In genomic region chr10:79058899-79059771, GRCh38 we compare ENCODE assay signal across 14 cellular contexts. TPM values are rescaled to one million over a fixed set of nuclear protein-coding genes. Genes with fewer than 3 reads are reported as not detected.
DNase-seq lines count a peak whose midpoint lies in the region; ATAC-seq and TF ChIP-seq lines count a peak whose summit lies in the region.
"Had no signal": no experiment of that assay in that cellular context is flagged by ENCODE, and none has a peak within 500 bp of the region (broad histone marks: within the 10 kb centered on the region; RNA-seq: fewer than 3 reads in every experiment).

No MANE protein-coding gene starts in this region.

- H3K27me3 Mint-ChIP-seq in activated naive CD8-positive, alpha-beta T cell treated with anti-CD3 and anti-CD28 coated beads, Interleukin-2, amount 10 ng/mL, durations not matched to agents 7 days and 5 days = no peaks in the 10 kb centered on the region
- H3K27me3 Mint-ChIP-seq in activated naive CD8-positive, alpha-beta T cell treated with anti-CD3 and anti-CD28 coated beads, Interleukin-2, amount 50 U/mL, for 24 hours = no peaks in the 10 kb centered on the region
- no peaks in the 10 kb centered on the region for H3K27me3 Mint-ChIP-seq in glutamatergic neuron (ENCODE audit: unreplicated experiment)
- no peaks in the 10 kb centered on the region for H3K27me3 Mint-ChIP-seq in activated T-cell treated with anti-CD3 and anti-CD28 coated beads, Interleukin-2, amount 50 U/mL, for 72 hours (ENCODE audit: low read depth)

- peaks cover 11% of the 10 kb centered on the region for H3K4me1 Mint-ChIP-seq in activated naive CD8-positive, alpha-beta T cell treated with anti-CD3 and anti-CD28 coated beads, Interleukin-2, amount 10 ng/mL, durations not matched to agents 7 days and 5 days
- H3K4me1 Mint-ChIP-seq in activated naive CD8-positive, alpha-beta T cell treated with anti-CD3 and anti-CD28 coated beads, Interleukin-2, amount 50 U/mL, for 24 hours = peaks cover 7% of the 10 kb centered on the region
- peaks cover 4% of the 10 kb centered on the region for H3K4me1 Mint-ChIP-seq in glutamatergic neuron (ENCODE audit: low read depth, unreplicated experiment)
- H3K4me1 Mint-ChIP-seq in activated T-cell treated with anti-CD3 and anti-CD28 coated beads, Interleukin-2, amount 50 U/mL, for 72 hours (ENCODE audit: low read depth) = peaks cover 5% of the 10 kb centered on the region

- no peak for ATAC-seq in activated naive CD8-positive, alpha-beta T cell treated with anti-CD3 and anti-CD28 coated beads, Interleukin-2, amount 10 ng/mL, durations not matched to agents 7 days and 5 days (ENCODE audit: low read depth)
- ATAC-seq in activated naive CD8-positive, alpha-beta T cell treated with anti-CD3 and anti-CD28 coated beads, Interleukin-2, amount 50 U/mL, for 24 hours = no peak
- no peak for ATAC-seq in HG02678 (IDR thresholded peaks at IDR 0.05; ENCODE audit: unreplicated experiment)
- no peak for ATAC-seq in activated T-cell treated with anti-CD3 and anti-CD28 coated beads, Interleukin-2, amount 50 U/mL, for 72 hours (replicated peaks in 1 of 2)
- ATAC-seq: naive thymus-derived CD4-positive, alpha-beta T cell had no signal

- H3K9ac ChIP-seq in mucosa of rectum (ENCODE audit: low read depth in 1 of 2, low read length in 2 of 2) = peak overlapping the region in 1 of 2 donors; percentile 50

- TF ChIP-seq POLR2A in uterus (IDR thresholded peaks at IDR 0.05) = no peak

- no peaks in the 10 kb centered on the region for H3K36me3 Mint-ChIP-seq in activated naive CD8-positive, alpha-beta T cell treated with anti-CD3 and anti-CD28 coated beads, Interleukin-2, amount 10 ng/mL, durations not matched to agents 7 days and 5 days
- no peaks in the 10 kb centered on the region for H3K36me3 Mint-ChIP-seq in activated naive CD8-positive, alpha-beta T cell treated with anti-CD3 and anti-CD28 coated beads, Interleukin-2, amount 50 U/mL, for 24 hours (ENCODE audit: low read depth)
- H3K36me3 Mint-ChIP-seq in glutamatergic neuron (ENCODE audit: unreplicated experiment) = no peaks in the 10 kb centered on the region
- no peaks in the 10 kb centered on the region for H3K36me3 Mint-ChIP-seq in activated T-cell treated with anti-CD3 and anti-CD28 coated beads, Interleukin-2, amount 50 U/mL, for 72 hours (ENCODE audit: insufficient read depth in 2 of 2)

- no peaks in the 10 kb centered on the region for H3K36me3 ChIP-seq in mucosa of rectum (ENCODE audit: control insufficient read depth in 2 of 2, insufficient read depth in 2 of 2, low read length in 2 of 2)
- no peaks in the 10 kb centered on the region for H3K36me3 ChIP-seq in uterus
- H3K36me3 ChIP-seq: SJCRH30 had no signal

- intact Hi-C loops in uterus (cut with DNase I; ENCODE audit: low total_unique reads) = no loop called here

- no peak overlapping the region for H3K27ac Mint-ChIP-seq in activated naive CD8-positive, alpha-beta T cell treated with anti-CD3 and anti-CD28 coated beads, Interleukin-2, amount 10 ng/mL, durations not matched to agents 7 days and 5 days
- no peak overlapping the region for H3K27ac Mint-ChIP-seq in activated naive CD8-positive, alpha-beta T cell treated with anti-CD3 and anti-CD28 coated beads, Interleukin-2, amount 50 U/mL, for 24 hours
- H3K27ac Mint-ChIP-seq in glutamatergic neuron (ENCODE audit: unreplicated experiment) = peak overlapping the region; percentile 11
- H3K27ac Mint-ChIP-seq in activated T-cell treated with anti-CD3 and anti-CD28 coated beads, Interleukin-2, amount 50 U/mL, for 72 hours = no peak overlapping the region
- H3K27ac Mint-ChIP-seq: activated T-helper 2 cell treated with anti-CD3 and anti-CD28 coated beads, Interferon-gamma antibody, Interleukin-2, Interleukin-4, amounts not matched to agents 10 μg/mL and 5 μg/mL and 100 μg/mL, durations not matched to agents 14 hours and 24 hours and 36 hours had no signal

- H3K4me1 ChIP-seq in mucosa of rectum (ENCODE audit: control insufficient read depth in 2 of 2, insufficient read depth in 2 of 2, low read length in 2 of 2) (peaks cover 68 to 80% of the 10 kb centered on the region in 2 donors), uterus (no peaks in the 10 kb centered on the region)
- H3K4me1 ChIP-seq: SJCRH30 had no signal

- no peak overlapping the region for H3K4me3 Mint-ChIP-seq in activated naive CD8-positive, alpha-beta T cell treated with anti-CD3 and anti-CD28 coated beads, Interleukin-2, amount 10 ng/mL, durations not matched to agents 7 days and 5 days
- H3K4me3 Mint-ChIP-seq in activated naive CD8-positive, alpha-beta T cell treated with anti-CD3 and anti-CD28 coated beads, Interleukin-2, amount 50 U/mL, for 24 hours = no peak overlapping the region
- no peak overlapping the region for H3K4me3 Mint-ChIP-seq in glutamatergic neuron (ENCODE audit: unreplicated experiment)
- no peak overlapping the region for H3K4me3 Mint-ChIP-seq in activated T-cell treated with anti-CD3 and anti-CD28 coated beads, Interleukin-2, amount 50 U/mL, for 72 hours
- H3K4me3 Mint-ChIP-seq: naive thymus-derived CD4-positive, alpha-beta T cell had no signal

- H3K4me3 ChIP-seq in mucosa of rectum (ENCODE audit: low read length in 2 of 2) (peak overlapping the region; percentile 37 to 42), uterus (no peak overlapping the region)
- H3K4me3 ChIP-seq: SJCRH30 had no signal

- no peaks in the 10 kb centered on the region for H3K9me3 ChIP-seq in mucosa of rectum (ENCODE audit: control insufficient read depth in 2 of 2, low read length in 2 of 2)
- no peaks in the 10 kb centered on the region for H3K9me3 ChIP-seq in uterus
- H3K9me3 ChIP-seq: SJCRH30 had no signal

- DNase-seq in activated naive CD8-positive, alpha-beta T cell treated with anti-CD3 and anti-CD28 coated beads, Interleukin-2, amount 10 ng/mL, durations not matched to agents 7 days and 5 days = peak; percentile 10
- DNase-seq in activated naive CD8-positive, alpha-beta T cell treated with anti-CD3 and anti-CD28 coated beads, Interleukin-2, amount 50 U/mL, for 24 hours = no peak
- no peak for DNase-seq in glutamatergic neuron
- peak; percentile 5 to 8 for DNase-seq in uterus
- no peak for DNase-seq in NCI-H1105 (lab: John Stamatoyannopoulos, UW)
- no peak for DNase-seq in activated T-cell treated with anti-CD3 and anti-CD28 coated beads, Interleukin-2, amount 50 U/mL, for 72 hours
- DNase-seq: activated CD4-positive, alpha-beta T cell treated with anti-CD3 and anti-CD28 coated beads, Interleukin-2, amount 50 U/mL, for 48 hours; naive thymus-derived CD4-positive, alpha-beta T cell; retina; stimulated activated CD4-positive, alpha-beta T cell treated with anti-CD3 and anti-CD28 coated beads, Interleukin-4, amount 100 ng/mL, for 1 hour had no signal

- H3K27me3 ChIP-seq in mucosa of rectum (ENCODE audit: control insufficient read depth in 2 of 2, insufficient read depth in 2 of 2, low read length in 2 of 2) (no peaks in the 10 kb centered on the region), uterus (no peaks in the 10 kb centered on the region)
- H3K27me3 ChIP-seq: SJCRH30 had no signal

- POLR2A ChIA-PET in activated naive CD8-positive, alpha-beta T cell treated with anti-CD3 and anti-CD28 coated beads, Interleukin-2, amount 10 ng/mL, durations not matched to agents 7 days and 5 days (lab: Charles Lee) = no interaction called here

- peak overlapping the region; percentile 77 to 83 for H3K27ac ChIP-seq in mucosa of rectum (ENCODE audit: low read depth in 2 of 2, low read length in 2 of 2)
- no peak overlapping the region for H3K27ac ChIP-seq in uterus
- H3K27ac ChIP-seq: SJCRH30 had no signal

- TF ChIP-seq CTCF in glutamatergic neuron (IDR thresholded peaks at IDR 0.05; ENCODE audit: partially characterized antibody, unreplicated experiment) (no peak), uterus (IDR thresholded peaks at IDR 0.05) (no peak)

- H3K9me3 Mint-ChIP-seq in activated naive CD8-positive, alpha-beta T cell treated with anti-CD3 and anti-CD28 coated beads, Interleukin-2, amount 10 ng/mL, durations not matched to agents 7 days and 5 days = no peaks in the 10 kb centered on the region
- no peaks in the 10 kb centered on the region for H3K9me3 Mint-ChIP-seq in activated naive CD8-positive, alpha-beta T cell treated with anti-CD3 and anti-CD28 coated beads, Interleukin-2, amount 50 U/mL, for 24 hours
- peaks cover 6% of the 10 kb centered on the region for H3K9me3 Mint-ChIP-seq in glutamatergic neuron (ENCODE audit: unreplicated experiment)
- no peaks in the 10 kb centered on the region for H3K9me3 Mint-ChIP-seq in activated T-cell treated with anti-CD3 and anti-CD28 coated beads, Interleukin-2, amount 50 U/mL, for 72 hours
- H3K9me3 Mint-ChIP-seq: activated T-helper 2 cell treated with anti-CD3 and anti-CD28 coated beads, Interferon-gamma antibody, Interleukin-2, Interleukin-4, amounts not matched to agents 10 μg/mL and 5 μg/mL and 100 μg/mL, durations not matched to agents 14 hours and 24 hours and 36 hours; naive thymus-derived CD4-positive, alpha-beta T cell had no signal

RNA-seq across cellular contexts. Expression of gene ZMIZ1, which starts 9.6 kb away (rescaled TPM):
- total RNA-seq in activated naive CD8-positive, alpha-beta T cell treated with anti-CD3 and anti-CD28 coated beads, Interleukin-2, amount 10 ng/mL, durations not matched to agents 7 days and 5 days = 10 to 100 TPM; 28.8 to 29.3 TPM
- 230 TPM for total RNA-seq in glutamatergic neuron (ENCODE audit: unreplicated experiment)
- total RNA-seq in uterus = 100 to 1,000 TPM in 1 of 4 donors, 10 to 100 TPM in 3; 18.7 to 188 (median 36.7) TPM
- total RNA-seq in activated T-cell treated with anti-CD3 and anti-CD28 coated beads, Interleukin-2, amount 50 U/mL, for 72 hours = 10 to 100 TPM; 30.6 to 37.8 TPM

Comparison
In these comparisons a context has a peak if more than half of its experiments do, and no peak if none do; other contexts are left out.
1. DNase-seq: peak in activated naive CD8-positive, alpha-beta T cell treated with anti-CD3 and anti-CD28 coated beads, Interleukin-2, amount 10 ng/mL, durations not matched to agents 7 days and 5 days (single experiment) and uterus (2 of 2); none in activated naive CD8-positive, alpha-beta T cell treated with anti-CD3 and anti-CD28 coated beads, Interleukin-2, amount 50 U/mL, for 24 hours (single experiment), glutamatergic neuron (single experiment), NCI-H1105 (single experiment) and activated T-cell treated with anti-CD3 and anti-CD28 coated beads, Interleukin-2, amount 50 U/mL, for 72 hours (0 of 2).
2. H3K27ac ChIP-seq: peak in mucosa of rectum (2 of 2); none in uterus (0 of 2).
3. H3K4me3 ChIP-seq: peak in mucosa of rectum (2 of 2); none in uterus (0 of 2).